Comparison of ENCODE assay signal across 16 cellular contexts in the genomic region with DNA sequence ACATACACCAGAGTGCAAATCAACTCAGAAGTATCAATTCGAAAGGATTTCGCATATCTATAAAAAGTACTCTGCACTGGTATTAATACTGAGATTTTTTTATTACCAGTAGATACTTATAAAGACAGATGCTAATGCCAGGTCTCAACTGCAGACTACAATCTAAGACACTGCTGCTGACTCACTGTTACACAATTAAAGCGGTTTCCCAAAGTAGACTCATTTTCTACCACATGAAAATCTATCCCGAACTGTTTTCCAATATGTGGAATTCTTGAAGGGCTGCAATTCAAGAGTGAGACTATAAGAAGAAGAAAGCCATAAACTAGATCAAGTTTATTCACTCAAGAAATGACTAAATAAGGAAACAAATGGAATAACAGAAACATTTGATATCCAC. TPM values are rescaled to one million over a fixed set of nuclear protein-coding genes. Genes with fewer than 3 reads are reported as not detected.
DNase-seq lines count a peak whose midpoint lies in the region; ATAC-seq and TF ChIP-seq lines count a peak whose summit lies in the region.
"Had no signal": no experiment of that assay in that cellular context is flagged by ENCODE, and none has a peak within 500 bp of the region (broad histone marks: within the 10 kb centered on the region; RNA-seq: fewer than 3 reads in every experiment).

No MANE protein-coding gene starts in this region.

- TF ChIP-seq EP300 in esophagus muscularis mucosa (IDR thresholded peaks at IDR 0.05), result no peak

- H3K27ac ChIP-seq in RWPE1 (no peak overlapping the region), esophagus muscularis mucosa (replicated peaks in 1 of 4) (no peak overlapping the region)
- H3K27ac ChIP-seq: body of pancreas, right lobe of liver, thoracic aorta had no signal

- peaks cover 43% of the 10 kb centered on the region for H3K4me1 ChIP-seq in skeletal muscle satellite cell (ENCODE audit: control insufficient read depth, insufficient read depth, low read length)
- peaks cover 0 to 5% (median 0%) of the 10 kb centered on the region in 4 donors for H3K4me1 ChIP-seq in esophagus muscularis mucosa
- H3K4me1 ChIP-seq: right lobe of liver had no signal

- POLR2A ChIA-PET in RWPE1 (lab: Yijun Ruan, JAX; ENCODE audit: low non-redundant PET), result no interaction called here

- no peak for TF ChIP-seq POLR2A in esophagus muscularis mucosa (IDR thresholded peaks at IDR 0.05; ENCODE audit: low read depth)

- CTCF ChIA-PET in RWPE1 (lab: Yijun Ruan, JAX), result no interaction called here

- no peak for ATAC-seq in GM21786 (IDR thresholded peaks at IDR 0.05; ENCODE audit: unreplicated experiment)
- ATAC-seq: GM12878 had no signal

- no peak for TF ChIP-seq CTCF in RWPE1 (conservative IDR thresholded peaks at IDR 0.05; ENCODE audit: low read depth)
- TF ChIP-seq CTCF in fibroblast of pulmonary artery (IDR thresholded peaks at IDR 0.05; ENCODE audit: low read length, missing control alignments), result no peak
- TF ChIP-seq CTCF in esophagus muscularis mucosa (IDR thresholded peaks at IDR 0.05), result no peak

- H3K36me3 ChIP-seq in skeletal muscle satellite cell (ENCODE audit: insufficient read depth, low read length) (no peaks in the 10 kb centered on the region), esophagus muscularis mucosa (no peaks in the 10 kb centered on the region)
- H3K36me3 ChIP-seq: right lobe of liver, thoracic aorta had no signal

- DNase-seq in GM04503 (ENCODE audit: low read depth) (peak; percentile 81), RWPE1 (ENCODE audit: low spot score) (peak; percentile 46), fibroblast of pulmonary artery (ENCODE audit: low read depth) (peak; percentile 84), pons (ENCODE audit: low spot score) (no peak), midbrain (lab: John Stamatoyannopoulos, UW) (no peak), esophagus muscularis mucosa (ENCODE audit: extremely low spot score) (no peak)
- DNase-seq: activated CD4-positive, CD25-positive, alpha-beta regulatory T cell; activated T-cell treated with anti-CD3 and anti-CD28 coated beads, Interleukin-2, amount 50 U/mL, for 48 hours; body of pancreas; H7; NCI-H2029 treated with DMSO at 0.1 percent for 48 hours; right lobe of liver had no signal

- H3K27me3 ChIP-seq in skeletal muscle satellite cell (ENCODE audit: control insufficient read depth, insufficient read depth, low read length) (no peaks in the 10 kb centered on the region), esophagus muscularis mucosa (no peaks in the 10 kb centered on the region)
- H3K27me3 ChIP-seq: body of pancreas, right lobe of liver had no signal

- H3K9me3 ChIP-seq in skeletal muscle satellite cell (replicated peaks; ENCODE audit: low read length), result no peaks in the 10 kb centered on the region
- no peaks in the 10 kb centered on the region for H3K9me3 ChIP-seq in esophagus muscularis mucosa
- H3K9me3 ChIP-seq: right lobe of liver, thoracic aorta had no signal

- peak overlapping the region; percentile 44 for H3K4me2 ChIP-seq in skeletal muscle satellite cell (ENCODE audit: low read length)

- no peak overlapping the region for H3K4me3 ChIP-seq in fibroblast of pulmonary artery (replicated peaks; ENCODE audit: low read depth, low read length)
- H3K4me3 ChIP-seq in skeletal muscle satellite cell (ENCODE audit: low read length), result no peak overlapping the region
- no peak overlapping the region for H3K4me3 ChIP-seq in esophagus muscularis mucosa
- H3K4me3 ChIP-seq: body of pancreas, GM12878, right lobe of liver, thoracic aorta had no signal

- peak overlapping the region; percentile 40 for H3K9ac ChIP-seq in skeletal muscle satellite cell (ENCODE audit: low read depth, low read length)

- WGBS in esophagus muscularis mucosa, result 74% methylated on average over 4 of the region's 4 CpGs

- intact Hi-C loops in esophagus muscularis mucosa (cut with DNase I), result no loop called here

RNA-seq across cellular contexts. Expression of gene ARHGAP32, which starts 57.2 kb away (rescaled TPM):
- 4.8 and 5.7 TPM in 2 replicates for total RNA-seq in skeletal muscle satellite cell (2012; rRNA removed)
- 10 to 100 TPM; 11.9 to 17.0 (median 15.8) TPM for total RNA-seq in esophagus muscularis mucosa

Comparison
In these comparisons a context has a peak if more than half of its experiments do, and no peak if none do; other contexts are left out.
1. DNase-seq: peak in GM04503 (single experiment), RWPE1 (single experiment) and fibroblast of pulmonary artery (single experiment); none in pons (single experiment), midbrain (single experiment) and esophagus muscularis mucosa (single experiment).